Comparison of ENCODE assay signal across 12 cellular contexts in the genomic region with DNA sequence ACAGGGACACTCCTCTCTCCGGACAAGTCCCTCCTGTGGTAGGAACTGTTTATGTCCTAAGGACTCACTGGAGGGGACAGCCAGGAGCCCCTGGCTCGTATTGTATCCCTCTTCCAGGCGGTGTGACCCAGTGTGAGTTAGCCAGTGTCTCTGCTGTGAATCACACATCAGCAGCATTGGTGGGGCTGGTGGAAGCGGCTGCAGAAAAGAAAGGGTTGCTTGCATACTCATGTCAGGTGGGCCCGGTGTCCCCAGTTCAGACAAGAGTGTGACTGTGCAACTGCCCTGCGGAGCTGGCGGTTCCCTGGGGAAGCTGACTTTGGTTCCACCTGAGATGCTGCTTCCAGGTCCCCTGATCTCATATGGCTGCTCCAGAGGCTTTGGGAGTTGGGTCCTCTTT.
A peak's percentile ranks its signal among the peaks of the same experiment; 100 is the strongest.
DNase-seq lines count a peak whose midpoint lies in the region; ATAC-seq and TF ChIP-seq lines count a peak whose summit lies in the region.
"Had no signal": no experiment of that assay in that cellular context is flagged by ENCODE, and none has a peak within 500 bp of the region (broad histone marks: within the 10 kb centered on the region; RNA-seq: fewer than 3 reads in every experiment).

No MANE protein-coding gene starts in this region.

- no peaks in the 10 kb centered on the region for H3F3A ChIP-seq in OCI-LY1 (ENCODE audit: insufficient read depth, low read length)
- H3F3A ChIP-seq in neural progenitor cell (ENCODE audit: low read depth): no peaks in the 10 kb centered on the region

- intact Hi-C loops in esophagus muscularis mucosa (cut with DNase I) (no loop called here), posterior vena cava (cut with DNase I) (no loop called here)

- H2AFZ ChIP-seq in OCI-LY1 (ENCODE audit: low read length) (no peak overlapping the region), neural progenitor cell (replicated peaks) (no peak overlapping the region)

- peaks cover 4% of the 10 kb centered on the region for H3K27me3 Mint-ChIP-seq in neural progenitor cell (ENCODE audit: insufficient read depth, low read depth)

- TF ChIP-seq POLR2A in esophagus muscularis mucosa (IDR thresholded peaks at IDR 0.05; ENCODE audit: low read depth): no peak

- peak overlapping the region; percentile 28; the same call in 1 of the 2 replicates for H3K4me2 ChIP-seq in OCI-LY1 (ENCODE audit: low read length)
- H3K4me2 ChIP-seq in neural progenitor cell: no peak overlapping the region

- DNase-seq in esophagus muscularis mucosa (ENCODE audit: extremely low spot score): no peak
- DNase-seq in posterior vena cava (ENCODE audit: low spot score): peak; percentile 80
- no peak for DNase-seq in NCI-H69 (lab: John Stamatoyannopoulos, UW)
- no peak for DNase-seq in neural progenitor cell (ENCODE audit: low spot score)
- no peak for DNase-seq in activated CD8-positive, alpha-beta memory T cell treated with anti-CD3 and anti-CD28 coated beads for 24 hours
- DNase-seq: activated gamma-delta T cell treated with Interleukin-2 at 50 U/mL for 16 hours, AML-193, NCI-H2029 treated with DMSO at 0.1 percent for 48 hours had no signal

- no peaks in the 10 kb centered on the region for H3K9me3 ChIP-seq in OCI-LY1 (ENCODE audit: low read length)
- no peaks in the 10 kb centered on the region for H3K9me3 ChIP-seq in esophagus muscularis mucosa
- H3K9me3 ChIP-seq in neural progenitor cell (ENCODE audit: low read depth): no peaks in the 10 kb centered on the region

- H3K27me3 ChIP-seq in OCI-LY1 (ENCODE audit: insufficient read depth, low read length) (no peaks in the 10 kb centered on the region), esophagus muscularis mucosa (no peaks in the 10 kb centered on the region), neural progenitor cell (no peaks in the 10 kb centered on the region)

- H3K36me3 Mint-ChIP-seq in neural progenitor cell: peaks cover 25% of the 10 kb centered on the region

- H3K9ac ChIP-seq in OCI-LY1 (ENCODE audit: low read length): peak overlapping the region; percentile 32; the same call in 1 of the 2 replicates
- H3K9ac ChIP-seq in neural progenitor cell: no peak overlapping the region

- H3K9me3 Mint-ChIP-seq in neural progenitor cell: no peaks in the 10 kb centered on the region

- H3K27ac Mint-ChIP-seq in neural progenitor cell: no peak overlapping the region

- H3K79me2 ChIP-seq in OCI-LY1 (ENCODE audit: insufficient read depth, low read length) (no peaks in the 10 kb centered on the region), neural progenitor cell (ENCODE audit: low read depth) (no peaks in the 10 kb centered on the region)

- H3K4me3 ChIP-seq in OCI-LY1 (ENCODE audit: low read depth, low read length, poor library complexity, severe bottlenecking) (no peak overlapping the region), esophagus muscularis mucosa (no peak overlapping the region), neural progenitor cell (no peak overlapping the region)

- H3K36me3 ChIP-seq in OCI-LY1 (ENCODE audit: insufficient read depth, low read length): no peaks in the 10 kb centered on the region
- H3K36me3 ChIP-seq in esophagus muscularis mucosa: peaks cover 16 to 39% (median 30%) of the 10 kb centered on the region in 4 donors
- H3K36me3 ChIP-seq in neural progenitor cell: no peaks in the 10 kb centered on the region

- no peak for ATAC-seq in HG03095 (IDR thresholded peaks at IDR 0.05; ENCODE audit: unreplicated experiment)
- ATAC-seq: sciatic nerve had no signal

- WGBS in esophagus muscularis mucosa: 94% methylated on average over 6 of the region's 7 CpGs

- TF ChIP-seq EP300 in esophagus muscularis mucosa (IDR thresholded peaks at IDR 0.05): no peak

- no peak for TF ChIP-seq CTCF in 22Rv1 (IDR thresholded peaks at IDR 0.05)
- TF ChIP-seq CTCF in OCI-LY1 (IDR thresholded peaks at IDR 0.05; ENCODE audit: low read length): no peak
- TF ChIP-seq CTCF in esophagus muscularis mucosa (IDR thresholded peaks at IDR 0.05): no peak
- no peak for TF ChIP-seq CTCF in neural progenitor cell (IDR thresholded peaks at IDR 0.05)

- peaks cover 61% of the 10 kb centered on the region for H3K4me1 Mint-ChIP-seq in neural progenitor cell

- peaks cover 59% of the 10 kb centered on the region for H3K4me1 ChIP-seq in OCI-LY1 (ENCODE audit: insufficient read depth, low read length, severe bottlenecking)
- peaks cover 91 to 97% (median 97%) of the 10 kb centered on the region in 4 donors for H3K4me1 ChIP-seq in esophagus muscularis mucosa
- H3K4me1 ChIP-seq in neural progenitor cell: peaks cover 35% of the 10 kb centered on the region

- H4K20me1 ChIP-seq in OCI-LY1 (ENCODE audit: insufficient read depth, low read length) (no peaks in the 10 kb centered on the region), neural progenitor cell (ENCODE audit: low read depth) (peaks cover 18% of the 10 kb centered on the region)

- H3K4me3 Mint-ChIP-seq in neural progenitor cell: no peak overlapping the region

- H3K9me2 ChIP-seq in OCI-LY1 (ENCODE audit: low read depth, low read length): no peaks in the 10 kb centered on the region

- peak overlapping the region; percentile 98 for H3K27ac ChIP-seq in 22Rv1
- peak overlapping the region; percentile 90 for H3K27ac ChIP-seq in OCI-LY1 (ENCODE audit: low read depth, low read length, poor library complexity, severe bottlenecking)
- H3K27ac ChIP-seq in esophagus muscularis mucosa (replicated peaks in 1 of 4): peak overlapping the region; percentile 97 to 100 (median 98)
- no peak overlapping the region for H3K27ac ChIP-seq in neural progenitor cell
